Comparison of ENCODE assay signal across 8 cellular contexts in genomic region chr18:12884521-12885323, GRCh38. TPM values are rescaled to one million over a fixed set of nuclear protein-coding genes. Genes with fewer than 3 reads are reported as not detected.
DNase-seq lines count a peak whose midpoint lies in the region; ATAC-seq and TF ChIP-seq lines count a peak whose summit lies in the region.

No MANE protein-coding gene starts in this region.

- TF ChIP-seq POLR2A in IMR-90 (IDR thresholded peaks at IDR 0.05; ENCODE audit: low read depth, low read length): no peak

- H3K9ac ChIP-seq in BLaER1: peak overlapping the region; percentile 70
- peak overlapping the region; percentile 50 for H3K9ac ChIP-seq in IMR-90 (ENCODE audit: low read depth, low read length)
- peak overlapping the region; percentile 86 for H3K9ac ChIP-seq in mesenchymal stem cell (ENCODE audit: low read length)

- H4K91ac ChIP-seq in IMR-90 (ENCODE audit: insufficient read depth, low read depth, low read length) (no peak overlapping the region; the same call in 1 of the 2 replicates), mesenchymal stem cell (ENCODE audit: low read length) (no peak overlapping the region)

- in situ Hi-C loops in IMR-90 (cut with MboI; ENCODE audit: low sequenced_read_pairs): no loop called here

- CTCF ChIA-PET in IMR-90 (lab: Yijun Ruan, JAX): no interaction called here

- H4K20me1 ChIP-seq in BLaER1: peaks cover 36% of the 10 kb centered on the region
- H4K20me1 ChIP-seq in IMR-90 (ENCODE audit: insufficient read depth, low read length): peaks cover 11% of the 10 kb centered on the region; the same call in 1 of the 2 replicates

- dilution Hi-C loops in IMR-90 (cut with HindIII; ENCODE audit: low sequenced_read_pairs, unreplicated experiment): no loop called here

- H3K4me1 ChIP-seq in BLaER1 (peaks cover 51% of the 10 kb centered on the region), IMR-90 (ENCODE audit: control insufficient read depth, insufficient read depth, low read length) (peaks cover 6% of the 10 kb centered on the region), mesenchymal stem cell (ENCODE audit: control insufficient read depth, insufficient read depth, low read depth, low read length) (peaks cover 3% of the 10 kb centered on the region), aorta (ENCODE audit: control insufficient read depth in 1 of 2, insufficient read depth in 2 of 2, low read length in 2 of 2) (peaks cover 0 to under 1% of the 10 kb centered on the region in 2 donors)

- H2BK15ac ChIP-seq in IMR-90 (ENCODE audit: low read depth, low read length): no peak overlapping the region
- no peak overlapping the region for H2BK15ac ChIP-seq in mesenchymal stem cell (ENCODE audit: low read depth, poor library complexity, severe bottlenecking)

- peak overlapping the region; percentile 88 to 97 (median 96) for H3K4me3 Mint-ChIP-seq in brain

- H3K4ac ChIP-seq in IMR-90 (ENCODE audit: low read depth, low read length): peak overlapping the region; percentile 0; the same call in 1 of the 2 replicates
- no peak overlapping the region for H3K4ac ChIP-seq in mesenchymal stem cell (ENCODE audit: low read depth in 1 of 2, low read length in 2 of 2)

- H2BK120ac ChIP-seq in IMR-90 (ENCODE audit: low read depth, low read length): no peak overlapping the region
- H2BK120ac ChIP-seq in mesenchymal stem cell (ENCODE audit: low read depth, low read length): no peak overlapping the region

- H2AK9ac ChIP-seq in IMR-90 (replicated peaks; ENCODE audit: low read depth, low read length, poor library complexity): peak overlapping the region; percentile 77

- H3K23ac ChIP-seq in IMR-90 (ENCODE audit: low read depth, low read length) (peak overlapping the region; percentile 6; the same call in 1 of the 2 replicates), mesenchymal stem cell (ENCODE audit: low read length in 2 of 2) (no peak overlapping the region)

- POLR2A ChIA-PET in IMR-90 (lab: Charles Lee; ENCODE audit: unreplicated experiment): no interaction called here

- peak overlapping the region; percentile 61 to 97 (median 94) for H3K27ac Mint-ChIP-seq in brain

- H3K56ac ChIP-seq in IMR-90 (ENCODE audit: extremely low read depth, insufficient read depth, low read length): peak overlapping the region; percentile 42; the same call in 1 of the 2 replicates

- H3K27me3 Mint-ChIP-seq in brain: peaks cover 9% of the 10 kb centered on the region

- 0 out of 2 replicates have a peak overlapping the region, but pooled peaks have one; percentile 39 for H4K5ac ChIP-seq in IMR-90 (ENCODE audit: low read depth, low read length)

- peaks cover 5% of the 10 kb centered on the region for H3K36me3 Mint-ChIP-seq in brain

- no peak overlapping the region for H2BK20ac ChIP-seq in IMR-90 (ENCODE audit: low read depth, low read length)

- WGBS in IMR-90 (ENCODE audit: extremely low coverage in 2 of 2, insufficient read length in 1 of 2), 2 experiments: no CpG with 5 or more reads among the region's 20 CpGs
- WGBS in mesenchymal stem cell: 61% methylated on average over 5 of the region's 20 CpGs
- WGBS in aorta, 2 donors: 13 to 17% methylated on average over 20 of the region's 20 CpGs

- no peak for TF ChIP-seq RAD21 in IMR-90 (IDR thresholded peaks at IDR 0.05; ENCODE audit: low read length)

- H3K9me1 ChIP-seq in IMR-90 (ENCODE audit: insufficient read depth, low read length): peaks cover 10% of the 10 kb centered on the region; the same call in 1 of the 2 replicates

- H3K9me3 Mint-ChIP-seq in brain: peaks cover 0 to 3% (median 0%) of the 10 kb centered on the region in 5 experiments

- H4K8ac ChIP-seq in IMR-90 (ENCODE audit: low read depth in 2 of 2, low read length in 2 of 2): peak overlapping the region in 1 of 2 experiments; percentile 58; a peak in 2 of 4 replicates
- no peak overlapping the region for H4K8ac ChIP-seq in mesenchymal stem cell (ENCODE audit: low read length)

- H2AK5ac ChIP-seq in IMR-90 (ENCODE audit: low read depth, low read length) (no peak overlapping the region), mesenchymal stem cell (ENCODE audit: low read length, severe bottlenecking) (no peak overlapping the region)

- H3K14ac ChIP-seq in IMR-90 (replicated peaks; ENCODE audit: low read depth, low read length) (0 out of 2 replicates have a peak overlapping the region, but pooled peaks have one; percentile 22), mesenchymal stem cell (ENCODE audit: low read length in 2 of 2) (peak overlapping the region in 1 of 2 experiments; percentile 61)

- intact Hi-C loops in IMR-90 (cut with micrococcal nuclease) (no loop called here), aorta (cut with DNase I) (loop anchor here (10.0 kb wide), 2 partner anchors 50 to 60 kb away; no protein-coding TSS in a partner anchor)

- H3K4me2 ChIP-seq in BLaER1 (peak overlapping the region; percentile 89), IMR-90 (ENCODE audit: low read depth, low read length) (peak overlapping the region; percentile 99), mesenchymal stem cell (ENCODE audit: low read length, poor library complexity, severe bottlenecking) (peak overlapping the region; percentile 84)

- no peak for TF ChIP-seq CTCF in IMR-90 (conservative IDR thresholded peaks at IDR 0.05; ENCODE audit: low read depth, low read length)
- TF ChIP-seq CTCF in brain (conservative IDR thresholded peaks at IDR 0.05): no peak

- H3K9me3 ChIP-seq in BLaER1 (no peaks in the 10 kb centered on the region), IMR-90 (ENCODE audit: control insufficient read depth, insufficient read depth, low read length) (no peaks in the 10 kb centered on the region), mesenchymal stem cell (ENCODE audit: control insufficient read depth, low read length) (no peaks in the 10 kb centered on the region), aorta (ENCODE audit: control insufficient read depth, low read length) (no peaks in the 10 kb centered on the region)

- no TSS peak for BruUV-seq in IMR-90 (replicated peaks; lab: Mats Ljungman, UMichigan)

- H3K36me3 ChIP-seq in BLaER1 (no peaks in the 10 kb centered on the region), IMR-90 (ENCODE audit: control insufficient read depth, insufficient read depth, low read length) (no peaks in the 10 kb centered on the region), mesenchymal stem cell (ENCODE audit: control insufficient read depth in 1 of 2, insufficient read depth in 2 of 2, low read depth in 1 of 2, low read length in 2 of 2) (peaks cover 0 to 4% of the 10 kb centered on the region in 2 experiments), aorta (ENCODE audit: control insufficient read depth in 1 of 2, insufficient read depth in 2 of 2, low read length in 1 of 2) (no peaks in the 10 kb centered on the region)

- H3K79me1 ChIP-seq in IMR-90 (ENCODE audit: low read depth in 1 of 2, low read length in 2 of 2) (peaks cover 15 to 46% of the 10 kb centered on the region in 2 experiments), mesenchymal stem cell (replicated peaks; ENCODE audit: low read length, poor library complexity, severe bottlenecking) (peaks cover 13% of the 10 kb centered on the region)

- H3K27me3 ChIP-seq in BLaER1 (no peaks in the 10 kb centered on the region), IMR-90 (ENCODE audit: control insufficient read depth, insufficient read depth, low read length) (no peaks in the 10 kb centered on the region), mesenchymal stem cell (ENCODE audit: control insufficient read depth in 1 of 2, insufficient read depth in 1 of 2, low read length in 2 of 2) (no peaks in the 10 kb centered on the region), aorta (ENCODE audit: control insufficient read depth in 1 of 2, insufficient read depth in 2 of 2, low read length in 1 of 2) (no peaks in the 10 kb centered on the region)

- no peak for DNase-seq in IMR-90
- DNase-seq in mesenchymal stem cell: no peak
- DNase-seq in aorta: no peak
- DNase-seq in stimulated activated CD4-positive, alpha-beta T cell treated with anti-CD3 and anti-CD28 coated beads, Interleukin-15, amount 100 ng/mL, for 24 hours: no peak
- no peak for DNase-seq in NCI-H2081 (lab: John Stamatoyannopoulos, UW)

- H3K27ac ChIP-seq in BLaER1: peak overlapping the region; percentile 55; the same call in 1 of the 2 replicates
- peak overlapping the region; percentile 23; the same call in 1 of the 2 replicates for H3K27ac ChIP-seq in IMR-90 (ENCODE audit: insufficient read depth, low read length)
- peak overlapping the region; percentile 64 for H3K27ac ChIP-seq in mesenchymal stem cell (ENCODE audit: low read length, poor library complexity, severe bottlenecking)
- peak overlapping the region; percentile 63 to 97 for H3K27ac ChIP-seq in aorta (ENCODE audit: low read depth in 1 of 2, low read length in 2 of 2)

- ATAC-seq in IMR-90 (ENCODE audit: low read depth) (no peak; the same call in 1 of the 2 replicates), aorta (ENCODE audit: low FRiP score) (no peak), esophagus mucosa (no peak)

- H2BK5ac ChIP-seq in IMR-90 (ENCODE audit: low read depth, low read length, poor library complexity, severe bottlenecking) (peak overlapping the region; percentile 17), mesenchymal stem cell (ENCODE audit: low read depth, low read length, poor library complexity, severe bottlenecking) (no peak overlapping the region)

- peak overlapping the region in 1 of 2 experiments; percentile 28 for H2BK12ac ChIP-seq in mesenchymal stem cell (ENCODE audit: low read length in 2 of 2)

- H3K4me1 Mint-ChIP-seq in brain: peaks cover 41% of the 10 kb centered on the region

- H3K18ac ChIP-seq in IMR-90 (ENCODE audit: low read depth, low read length): peak overlapping the region; percentile 36; the same call in 1 of the 2 replicates
- H3K18ac ChIP-seq in mesenchymal stem cell (ENCODE audit: low read depth in 1 of 2, low read length in 2 of 2): peak overlapping the region in 1 of 2 experiments; percentile 54

- H3K4me3 ChIP-seq in BLaER1 (peak overlapping the region; percentile 97), IMR-90 (ENCODE audit: insufficient read depth, low read depth, low read length) (peak overlapping the region; percentile 71), mesenchymal stem cell (ENCODE audit: insufficient read depth in 1 of 2, low read depth in 1 of 2, low read length in 2 of 2) (peak overlapping the region; percentile 95 to 96), aorta (ENCODE audit: low read length in 2 of 2) (peak overlapping the region; percentile 68 to 90)

- peak overlapping the region; percentile 94 for H2AFZ ChIP-seq in IMR-90 (replicated peaks; ENCODE audit: low read length, poor library complexity)
- H2AFZ ChIP-seq in mesenchymal stem cell (ENCODE audit: low read depth, low read length): no peak overlapping the region

RNA-seq across cellular contexts. Expression of gene PTPN2, which starts 0.7 kb away (rescaled TPM):
- total RNA-seq in IMR-90 (2012; rRNA removed) (30.6 and 36.9 TPM in 2 replicates), aorta (10 to 100 TPM; 37.2 to 52.9 TPM), esophagus mucosa (24.9 TPM)
- polyA plus RNA-seq in IMR-90 (2012; rRNA removed) (10.9 and 13.2 TPM in 2 replicates), brain (ENCODE audit: insufficient read depth, low read depth, low replicate concordance) (12.5 TPM), aorta (10 to 100 TPM; 26.6 to 37.7 TPM)
- polyA plus RNA-seq in IMR-90 (2012; cell fraction: cytosol; rRNA removed): 2.4 and 3.9 TPM in 2 replicates
- 3.7 and 32.1 TPM in 2 replicates for polyA plus RNA-seq in IMR-90 (2012; cell fraction: nucleus; rRNA removed; ENCODE audit: low replicate concordance)
- polyA plus RNA-seq in mesenchymal stem cell (2013, experiment 1 of 2): 18.4 TPM
- 16.9 TPM for polyA plus RNA-seq in mesenchymal stem cell (2013, experiment 2 of 2)

Comparison
In these comparisons a context has a peak if more than half of its experiments do, and no peak if none do; other contexts are left out.
1. H3K27ac ChIP-seq: peak in every context shown above with its lines; median percentile 80 in aorta; 64 in mesenchymal stem cell; 55 in BLaER1; 23 in IMR-90.